ENCODE assay signal across 8 cellular contexts in the genomic region with DNA sequence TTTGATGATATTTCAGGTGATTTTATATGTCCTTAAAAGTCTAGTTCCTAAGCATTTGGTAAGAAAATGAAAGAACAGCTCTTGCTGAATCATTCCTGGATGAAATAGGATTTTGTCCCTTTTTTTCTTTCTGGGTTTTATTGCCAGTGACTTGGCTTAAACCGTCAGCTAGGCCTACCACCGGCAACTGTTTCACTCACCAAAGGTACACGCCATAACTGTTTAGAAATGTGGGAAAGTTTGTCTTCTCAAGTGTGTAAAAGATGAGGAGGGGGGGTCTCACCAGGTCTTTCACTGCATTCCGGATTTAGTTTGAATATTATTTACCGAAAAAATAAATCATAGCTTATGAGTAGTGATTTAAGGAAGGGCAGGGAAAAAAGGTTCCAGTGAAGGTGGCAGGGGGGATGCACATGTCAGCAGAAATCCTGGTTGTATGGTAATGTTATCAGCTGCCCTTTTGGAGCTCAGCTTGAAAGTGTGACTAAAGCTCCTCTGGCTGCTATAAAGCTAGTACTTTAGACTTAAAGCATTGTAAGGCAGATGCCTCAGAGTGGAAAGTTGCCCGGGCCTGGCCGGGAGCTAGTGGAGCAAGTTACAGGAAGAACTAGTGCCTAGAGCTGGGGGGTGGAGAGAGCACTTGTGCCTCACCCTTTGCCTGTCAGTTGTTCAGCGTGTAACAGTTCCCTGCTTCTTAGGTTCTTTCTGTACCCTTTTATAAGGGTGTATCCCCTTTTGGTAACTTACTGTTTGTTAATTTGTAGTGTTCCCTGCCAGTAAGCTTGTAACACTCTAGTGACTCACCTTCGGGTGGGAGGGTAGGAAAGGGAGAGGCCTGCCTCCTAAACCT. TPM values are rescaled to one million over a fixed set of nuclear protein-coding genes. Genes with fewer than 3 reads are reported as not detected.
DNase-seq lines count a peak whose midpoint lies in the region; ATAC-seq and TF ChIP-seq lines count a peak whose summit lies in the region.

No MANE protein-coding gene starts in this region.

- no peak overlapping the region for H2AFZ ChIP-seq in OCI-LY7 (ENCODE audit: low read length)

- H3K36me3 ChIP-seq in OCI-LY7 (ENCODE audit: insufficient read depth, low read length) (peaks cover 47% of the 10 kb centered on the region), ascending aorta (no peaks in the 10 kb centered on the region), iPS-18a (ENCODE audit: control insufficient read depth, low read depth, low read length) (no peaks in the 10 kb centered on the region)

- H3K4me2 ChIP-seq in OCI-LY7 (ENCODE audit: low read length), result peak overlapping the region; percentile 88

- TF ChIP-seq CTCF in OCI-LY7 (conservative IDR thresholded peaks at IDR 0.05; ENCODE audit: low read length) (no peak), ascending aorta (IDR thresholded peaks at IDR 0.05) (no peak)

- POLR2A ChIA-PET in OCI-LY7 (lab: Charles Lee), result interaction anchor here (0.6 to 2.6 kb wide), 20 partner anchors 8 to 1875 kb away, joined by 3 to 13 read pairs (median 4); no protein-coding TSS in a partner anchor

- BruUV-seq in OCI-LY7 (replicated peaks; lab: Mats Ljungman, UMichigan), result no TSS peak

- H3K9ac ChIP-seq in iPS-18a (ENCODE audit: low read length), result no peak overlapping the region

- no peaks in the 10 kb centered on the region for H3K27me3 ChIP-seq in ascending aorta
- peaks cover 13% of the 10 kb centered on the region for H3K27me3 ChIP-seq in iPS-18a (ENCODE audit: control insufficient read depth, insufficient read depth, low read length)

- DNase-seq in OCI-LY7 (ENCODE audit: low spot score) (peak; percentile 68), ascending aorta (ENCODE audit: low spot score in 2 of 2) (peak; percentile 66 to 93), skeletal muscle cell (ENCODE audit: low read depth) (peak; percentile 85), GM19240 (ENCODE audit: insufficient read length, low spot score) (no peak)

- H3K4me1 ChIP-seq in OCI-LY7 (ENCODE audit: insufficient read depth, low read length, poor library complexity, severe bottlenecking) (peaks cover 71% of the 10 kb centered on the region), ascending aorta (peaks cover 23 to 61% of the 10 kb centered on the region in 2 donors), iPS-18a (ENCODE audit: control insufficient read depth, low read depth, low read length) (peaks cover 71% of the 10 kb centered on the region)

- H3K79me2 ChIP-seq in OCI-LY7 (ENCODE audit: insufficient read depth, low read depth, low read length), result peaks cover 78% of the 10 kb centered on the region

- CTCF ChIA-PET in OCI-LY7 (lab: Charles Lee; ENCODE audit: unreplicated experiment), result interaction anchor here (1.0 kb wide), 1 partner anchor 39 kb away, joined by 5 read pairs; no protein-coding TSS in a partner anchor

- ATAC-seq in HG03378 (IDR thresholded peaks at IDR 0.05; ENCODE audit: unreplicated experiment) (no peak), GM19023 (IDR thresholded peaks at IDR 0.05; ENCODE audit: unreplicated experiment) (no peak)

- H3K9me3 ChIP-seq in OCI-LY7 (ENCODE audit: low read length), result no peaks in the 10 kb centered on the region
- no peaks in the 10 kb centered on the region for H3K9me3 ChIP-seq in ascending aorta
- H3K9me3 ChIP-seq in iPS-18a (ENCODE audit: control insufficient read depth, low read depth, low read length), result no peaks in the 10 kb centered on the region

- TF ChIP-seq POLR2A in GM15510 (IDR thresholded peaks at IDR 0.05; ENCODE audit: borderline replicate concordance, extremely low read depth, insufficient read length), result peak; percentile 30

- no peaks in the 10 kb centered on the region for H3K9me2 ChIP-seq in OCI-LY7 (ENCODE audit: insufficient read depth, low read length)

- H3K27ac ChIP-seq in OCI-LY7 (ENCODE audit: low read depth, low read length, poor library complexity, severe bottlenecking) (peak overlapping the region; percentile 70), ascending aorta (peak overlapping the region; percentile 95 to 96), iPS-18a (ENCODE audit: low read length) (no peak overlapping the region)

- H3K4me3 ChIP-seq in OCI-LY7 (ENCODE audit: low read depth, low read length, poor library complexity, severe bottlenecking) (peak overlapping the region; percentile 74), ascending aorta (peak overlapping the region; percentile 78 to 81), iPS-18a (ENCODE audit: low read length) (peak overlapping the region; percentile 91), skeletal muscle cell (ENCODE audit: low read depth, low read length) (peak overlapping the region; percentile 92)

- peaks cover 51% of the 10 kb centered on the region for H4K20me1 ChIP-seq in OCI-LY7 (ENCODE audit: insufficient read depth, low read length)

- intact Hi-C loops in OCI-LY7 (cut with micrococcal nuclease; ENCODE audit: unreplicated experiment) (loop anchor here (2.0 to 5.0 kb wide), 3 partner anchors 144 to 683 kb away; no protein-coding TSS in a partner anchor), ascending aorta (cut with DNase I) (loop anchor here (2.0 to 10.0 kb wide), 6 partner anchors 133 to 1301 kb away; a partner anchor contains a TSS)

RNA-seq across cellular contexts. Expression of a gene that starts 3.1 kb away (rescaled TPM):
- 66.8 and 74.4 TPM in 2 replicates for total RNA-seq in OCI-LY7 (2014; rRNA removed; shearing (Covaris generic))
- 183 and 186 TPM in 2 replicates for total RNA-seq in OCI-LY7 (2022)
- 255 TPM for total RNA-seq in ascending aorta
